ENCODE assay signal across 8 cellular contexts in the genomic region with DNA sequence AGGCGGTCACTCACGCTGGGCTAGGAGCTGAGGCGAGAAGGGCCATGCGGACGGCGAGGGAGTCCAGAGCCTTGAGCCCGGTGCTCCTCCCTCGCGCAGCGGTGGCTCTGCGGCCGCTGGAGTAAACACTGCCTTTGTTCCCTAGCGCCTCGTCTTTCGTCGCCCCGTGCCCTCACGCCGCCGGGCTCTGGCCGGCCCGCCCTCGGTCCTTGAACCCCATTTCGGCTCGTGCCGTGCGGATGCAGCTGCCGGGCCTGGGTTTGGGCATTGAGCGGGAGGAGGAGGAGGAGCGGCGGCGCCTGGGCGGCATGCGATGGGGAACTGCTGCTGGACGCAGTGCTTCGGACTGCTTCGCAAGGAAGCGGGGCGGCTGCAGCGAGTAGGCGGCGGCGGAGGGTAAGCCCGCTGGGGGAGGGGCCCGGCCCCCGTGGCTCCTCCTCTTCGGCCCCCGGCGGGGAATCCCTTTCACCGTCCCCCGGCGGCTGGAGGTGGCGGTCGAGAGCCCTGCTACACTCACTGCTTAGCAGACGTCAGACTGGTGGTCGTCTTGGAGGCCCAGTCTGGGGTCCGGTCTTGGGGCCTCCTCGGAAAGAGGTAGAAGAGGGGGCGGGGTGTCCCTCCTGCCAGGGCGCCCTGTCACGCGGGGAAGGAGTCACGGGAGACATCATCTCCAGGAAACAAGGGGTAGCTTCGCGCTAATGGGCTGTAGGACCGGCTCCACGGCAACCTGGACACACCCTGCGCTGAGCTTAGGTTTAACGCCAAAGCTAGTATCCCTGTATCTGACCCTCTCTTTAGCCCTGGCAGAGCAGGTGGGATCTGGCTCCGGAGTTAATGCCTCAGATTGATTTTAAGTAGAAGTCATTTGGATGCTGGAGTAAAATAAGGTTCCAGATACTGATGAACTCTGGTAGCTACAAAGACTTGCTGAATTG. TPM values are rescaled to one million over a fixed set of nuclear protein-coding genes. Genes with fewer than 3 reads are reported as not detected.
DNase-seq lines count a peak whose midpoint lies in the region; FAIRE-seq and TF ChIP-seq lines count a peak whose summit lies in the region.

A gene with protein sequence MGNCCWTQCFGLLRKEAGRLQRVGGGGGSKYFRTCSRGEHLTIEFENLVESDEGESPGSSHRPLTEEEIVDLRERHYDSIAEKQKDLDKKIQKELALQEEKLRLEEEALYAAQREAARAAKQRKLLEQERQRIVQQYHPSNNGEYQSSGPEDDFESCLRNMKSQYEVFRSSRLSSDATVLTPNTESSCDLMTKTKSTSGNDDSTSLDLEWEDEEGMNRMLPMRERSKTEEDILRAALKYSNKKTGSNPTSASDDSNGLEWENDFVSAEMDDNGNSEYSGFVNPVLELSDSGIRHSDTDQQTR (plus strand): TSS at position 9 of the 935 bp plus-strand sequence. CDS start 305 bp downstream, at position 314.

- in situ Hi-C loops in SK-MEL-5 (cut with HindIII; ENCODE audit: low pct_unique_long_range_greater_than_20kb, low sequenced_read_pairs): no loop called here

- DNase-seq in GF-D8 (lab: John Stamatoyannopoulos, UW): peak; percentile 42
- peak; percentile 18 for DNase-seq in GOT3 (lab: John Stamatoyannopoulos, UW)
- DNase-seq in SK-MEL-5 (ENCODE audit: low read depth, low spot score): peak; percentile 72
- peak; percentile 83 for DNase-seq in activated naive CD4-positive, alpha-beta T cell treated with Interleukin-2 at 50 U/mL for 16 hours
- peak; percentile 69 to 70 for DNase-seq in frontal cortex (ENCODE audit: low spot score in 2 of 2)
- DNase-seq in nucleus accumbens (lab: John Stamatoyannopoulos, UW): peak in 55 of 56 donors; percentile 11 to 90 (median 75)
- peak; percentile 70 for DNase-seq in superior temporal gyrus (ENCODE audit: extremely low spot score)

- FAIRE-seq in frontal cortex (lab: Jason Lieb, UNC): no peak

- TF ChIP-seq CTCF in LNCAP (IDR thresholded peaks at IDR 0.05): 0 out of 2 replicates have a peak, but pooled peaks have one; percentile 16

RNA-seq across cellular contexts. Expression of the gene that starts here (rescaled TPM):
- 33.4 and 34.1 TPM in 2 replicates for total RNA-seq in SK-MEL-5 (2014; rRNA removed; shearing (Covaris generic))
- 22.4 and 29.6 TPM in 2 replicates for polyA plus RNA-seq in SK-MEL-5 (2015; cell fraction: cytosol; rRNA removed)
- 42.4 and 65.5 TPM in 2 replicates for polyA plus RNA-seq in SK-MEL-5 (2015; cell fraction: nucleus; rRNA removed)
- total RNA-seq in frontal cortex: 119 TPM

Comparison
In these comparisons a context has a peak if more than half of its experiments do, and no peak if none do; other contexts are left out.
1. Peak in every context shown above with its lines: DNase-seq.
2. DNase-seq: peak in every context shown above with its lines; median percentile 83 in activated naive CD4-positive, alpha-beta T cell treated with Interleukin-2 at 50 U/mL for 16 hours; 75 in nucleus accumbens; 72 in SK-MEL-5; 70 in superior temporal gyrus; 70 in frontal cortex; 42 in GF-D8; 18 in GOT3.